Comparison of ENCODE assay signal across 27 cellular contexts in genomic region chr15:98654790-98655360, GRCh38. TPM values are rescaled to one million over a fixed set of nuclear protein-coding genes. Genes with fewer than 3 reads are reported as not detected.
DNase-seq lines count a peak whose midpoint lies in the region; ATAC-seq and TF ChIP-seq lines count a peak whose summit lies in the region.
"Had no signal": no experiment of that assay in that cellular context is flagged by ENCODE, and none has a peak within 500 bp of the region (broad histone marks: within the 10 kb centered on the region; RNA-seq: fewer than 3 reads in every experiment).

No MANE protein-coding gene starts in this region.

- intact Hi-C loops in IMR-90 (cut with micrococcal nuclease) = loop anchor here (5.0 kb wide), 1 partner anchor 72 kb away; no protein-coding TSS in a partner anchor

- no peak overlapping the region for H3K4ac ChIP-seq in IMR-90 (ENCODE audit: low read depth, low read length)

- no peak overlapping the region for H2AK5ac ChIP-seq in IMR-90 (ENCODE audit: low read depth, low read length)

- DNase-seq in IMR-90 (no peak), neural progenitor cell (ENCODE audit: low spot score) (no peak), right atrium auricular region (ENCODE audit: low spot score) (no peak), suprapubic skin (ENCODE audit: low spot score in 2 of 2) (no peak)
- DNase-seq: activated CD4-positive, CD25-positive, alpha-beta regulatory T cell; activated naive CD4-positive, alpha-beta T cell treated with Interleukin-2 at 50 U/mL for 16 hours; amniotic stem cell; Caco-2; DMS79 treated with DMSO at 0.1 percent for 48 hours; effector memory CD8-positive, alpha-beta T cell; mesenchymal stem cell; naive B cell; NCI-H1105 treated with DMSO at 0.1 percent for 48 hours; NCI-H1930; NCI-H526; stimulated activated CD4-positive, alpha-beta T cell treated with anti-CD3 and anti-CD28 coated beads, Interleukin-1b, Interleukin-23, amount 100 ng/mL, for 48 hours; stomach; upper lobe of right lung had no signal

- H3K36me3 ChIP-seq in BLaER1 treated with 17β-estradiol and CSF1 and Interleukin-3, amounts not matched to agents 10 nM and 100 nM = peaks cover 0 to 16% (median 6%) of the 10 kb centered on the region in 11 experiments; a peak in 6 of 22 replicates
- peaks cover 3% of the 10 kb centered on the region for H3K36me3 ChIP-seq in IMR-90 (ENCODE audit: control insufficient read depth, insufficient read depth, low read length)
- H3K36me3 ChIP-seq in endocrine pancreas (ENCODE audit: control insufficient read depth, insufficient read depth, low read length) = no peaks in the 10 kb centered on the region
- no peaks in the 10 kb centered on the region for H3K36me3 ChIP-seq in neural progenitor cell
- no peaks in the 10 kb centered on the region for H3K36me3 ChIP-seq in right atrium auricular region
- no peaks in the 10 kb centered on the region for H3K36me3 ChIP-seq in suprapubic skin
- H3K36me3 ChIP-seq: stomach, upper lobe of right lung had no signal

- H2BK120ac ChIP-seq in IMR-90 (ENCODE audit: low read depth, low read length) = no peak overlapping the region

- H3K27me3 Mint-ChIP-seq in neural progenitor cell (ENCODE audit: insufficient read depth, low read depth) = no peaks in the 10 kb centered on the region

- no peaks in the 10 kb centered on the region for H3K9me3 ChIP-seq in BLaER1 treated with 17β-estradiol and CSF1 and Interleukin-3, amounts not matched to agents 10 nM and 100 nM (replicated peaks in 1 of 11)
- H3K9me3 ChIP-seq in IMR-90 (ENCODE audit: control insufficient read depth, insufficient read depth, low read length) = no peaks in the 10 kb centered on the region
- no peaks in the 10 kb centered on the region for H3K9me3 ChIP-seq in endocrine pancreas (ENCODE audit: control insufficient read depth, low read length)
- H3K9me3 ChIP-seq in neural progenitor cell (ENCODE audit: low read depth) = no peaks in the 10 kb centered on the region
- H3K9me3 ChIP-seq in right atrium auricular region = no peaks in the 10 kb centered on the region
- no peaks in the 10 kb centered on the region for H3K9me3 ChIP-seq in suprapubic skin
- H3K9me3 ChIP-seq: Caco-2, SJSA1, stomach, upper lobe of right lung had no signal

- H3K4me3 Mint-ChIP-seq in neural progenitor cell = no peak overlapping the region
- H3K4me3 Mint-ChIP-seq: effector memory CD8-positive, alpha-beta T cell; IgD-negative memory B cell; naive B cell had no signal

- H3K14ac ChIP-seq in IMR-90 (replicated peaks; ENCODE audit: low read depth, low read length) = peak overlapping the region; percentile 11; the same call in 1 of the 2 replicates

- H4K5ac ChIP-seq in IMR-90 (ENCODE audit: low read depth, low read length) = no peak overlapping the region

- no peak overlapping the region for H3K56ac ChIP-seq in IMR-90 (ENCODE audit: extremely low read depth, insufficient read depth, low read length)

- ATAC-seq in IMR-90 (ENCODE audit: low read depth) (no peak), HG03520 (IDR thresholded peaks at IDR 0.05; ENCODE audit: unreplicated experiment) (no peak), esophagus mucosa (no peak)
- ATAC-seq: effector memory CD8-positive, alpha-beta T cell; upper lobe of right lung had no signal

- peaks cover 59 to 83% (median 75%) of the 10 kb centered on the region in 10 experiments for H3K4me1 ChIP-seq in BLaER1 treated with 17β-estradiol and CSF1 and Interleukin-3, amounts not matched to agents 10 nM and 100 nM
- H3K4me1 ChIP-seq in IMR-90 (ENCODE audit: control insufficient read depth, insufficient read depth, low read length) (peaks cover 16% of the 10 kb centered on the region), endocrine pancreas (ENCODE audit: control insufficient read depth, insufficient read depth, low read length) (no peaks in the 10 kb centered on the region), neural progenitor cell (peaks cover 46% of the 10 kb centered on the region), right atrium auricular region (peaks cover 0 to 58% of the 10 kb centered on the region in 2 donors), suprapubic skin (peaks cover 52% of the 10 kb centered on the region)

- H3K36me3 Mint-ChIP-seq in neural progenitor cell = no peaks in the 10 kb centered on the region
- H3K36me3 Mint-ChIP-seq: IgD-negative memory B cell had no signal

- peaks cover 11% of the 10 kb centered on the region for H3K9me1 ChIP-seq in IMR-90 (ENCODE audit: insufficient read depth, low read length)

- H4K91ac ChIP-seq in IMR-90 (ENCODE audit: insufficient read depth, low read depth, low read length) = no peak overlapping the region

- no CpG with 5 or more reads among the region's 4 CpGs for WGBS in IMR-90 (ENCODE audit: extremely low coverage in 2 of 2, insufficient read length in 1 of 2), 2 experiments
- 71% methylated on average over 4 of the region's 4 CpGs for WGBS in suprapubic skin

- H3F3A ChIP-seq in neural progenitor cell (ENCODE audit: low read depth) = peaks cover 14% of the 10 kb centered on the region

- TF ChIP-seq POLR2A in IMR-90 (IDR thresholded peaks at IDR 0.05; ENCODE audit: low read depth, low read length) (no peak), suprapubic skin (IDR thresholded peaks at IDR 0.05) (no peak)

- H2AFZ ChIP-seq in IMR-90 (replicated peaks; ENCODE audit: low read length, poor library complexity) (no peak overlapping the region), neural progenitor cell (replicated peaks) (no peak overlapping the region)

- peaks cover 0 to 55% of the 10 kb centered on the region in 2 experiments; a peak in 3 of 4 replicates for H3K79me1 ChIP-seq in IMR-90 (ENCODE audit: low read depth in 1 of 2, low read length in 2 of 2)

- BruUV-seq in IMR-90 (replicated peaks; lab: Mats Ljungman, UMichigan) = no TSS peak

- H2BK15ac ChIP-seq in IMR-90 (ENCODE audit: low read depth, low read length) = no peak overlapping the region

- in situ Hi-C loops in IMR-90 (cut with MboI; ENCODE audit: low sequenced_read_pairs) = loop anchor here (10.0 kb wide), 1 partner anchor 420 kb away; no protein-coding TSS in a partner anchor

- no peak overlapping the region for H2AK9ac ChIP-seq in IMR-90 (replicated peaks; ENCODE audit: low read depth, low read length, poor library complexity)

- H3K27me3 ChIP-seq in BLaER1 treated with 17β-estradiol and CSF1 and Interleukin-3, amounts not matched to agents 10 nM and 100 nM = no peaks in the 10 kb centered on the region
- H3K27me3 ChIP-seq in IMR-90 (ENCODE audit: control insufficient read depth, insufficient read depth, low read length) = no peaks in the 10 kb centered on the region
- H3K27me3 ChIP-seq in endocrine pancreas (ENCODE audit: control insufficient read depth, insufficient read depth, low read length) = no peaks in the 10 kb centered on the region
- no peaks in the 10 kb centered on the region for H3K27me3 ChIP-seq in neural progenitor cell
- no peaks in the 10 kb centered on the region for H3K27me3 ChIP-seq in right atrium auricular region
- no peaks in the 10 kb centered on the region for H3K27me3 ChIP-seq in suprapubic skin
- H3K27me3 ChIP-seq: SJSA1, upper lobe of right lung had no signal

- POLR2A ChIA-PET in IMR-90 (lab: Charles Lee; ENCODE audit: unreplicated experiment) = no interaction called here

- peak overlapping the region in 8 of 11 experiments; percentile 41 to 100 (median 98); a peak in 14 of 22 replicates for H3K9ac ChIP-seq in BLaER1 treated with 17β-estradiol and CSF1 and Interleukin-3, amounts not matched to agents 10 nM and 100 nM
- H3K9ac ChIP-seq in IMR-90 (ENCODE audit: low read depth, low read length) (no peak overlapping the region), endocrine pancreas (ENCODE audit: control insufficient read depth, insufficient read depth, low read length) (no peak overlapping the region), neural progenitor cell (no peak overlapping the region)

- peaks cover 100% of the 10 kb centered on the region for H3K79me2 ChIP-seq in neural progenitor cell (ENCODE audit: low read depth)

- no peak overlapping the region for H3K18ac ChIP-seq in IMR-90 (ENCODE audit: low read depth, low read length)

- H3K27ac Mint-ChIP-seq in neural progenitor cell = no peak overlapping the region
- H3K27ac Mint-ChIP-seq: effector memory CD8-positive, alpha-beta T cell; IgD-negative memory B cell had no signal

- CTCF ChIA-PET in IMR-90 (lab: Yijun Ruan, JAX) = interaction anchor here (0.6 to 0.7 kb wide), 4 partner anchors 14 to 295 kb away, joined by 3 to 4 read pairs (median 4); no protein-coding TSS in a partner anchor

- 0 out of 2 replicates have a peak overlapping the region, but pooled peaks have one; percentile 26 for H3K23ac ChIP-seq in IMR-90 (ENCODE audit: low read depth, low read length)

- TF ChIP-seq EP300 in suprapubic skin (IDR thresholded peaks at IDR 0.05) = no peak

- H4K20me1 ChIP-seq in BLaER1 treated with 17β-estradiol and CSF1 and Interleukin-3, amounts not matched to agents 10 nM and 100 nM = peaks cover 48 to 86% (median 67%) of the 10 kb centered on the region in 11 experiments
- H4K20me1 ChIP-seq in IMR-90 (ENCODE audit: insufficient read depth, low read length) = peaks cover 89% of the 10 kb centered on the region
- peaks cover 100% of the 10 kb centered on the region for H4K20me1 ChIP-seq in neural progenitor cell (ENCODE audit: low read depth)

- no peak overlapping the region for H2BK20ac ChIP-seq in IMR-90 (ENCODE audit: low read depth, low read length)

- H3K4me3 ChIP-seq in BLaER1 treated with 17β-estradiol and CSF1 and Interleukin-3, amounts not matched to agents 10 nM and 100 nM = peak overlapping the region in 2 of 10 experiments; percentile 91 to 97; a peak in 2 of 20 replicates
- no peak overlapping the region for H3K4me3 ChIP-seq in IMR-90 (ENCODE audit: insufficient read depth, low read depth, low read length)
- H3K4me3 ChIP-seq in endocrine pancreas (ENCODE audit: control insufficient read depth, insufficient read depth, low read length) = peak overlapping the region; percentile 1
- no peak overlapping the region for H3K4me3 ChIP-seq in neural progenitor cell
- no peak overlapping the region for H3K4me3 ChIP-seq in right atrium auricular region
- no peak overlapping the region for H3K4me3 ChIP-seq in suprapubic skin
- H3K4me3 ChIP-seq: coronary artery, SJSA1, smooth muscle cell, stomach, upper lobe of right lung had no signal

- H3K4me1 Mint-ChIP-seq in neural progenitor cell = peaks cover 48% of the 10 kb centered on the region

- TF ChIP-seq CTCF in IMR-90 (conservative IDR thresholded peaks at IDR 0.05; ENCODE audit: low read depth, low read length) = no peak
- TF ChIP-seq CTCF in neural progenitor cell (IDR thresholded peaks at IDR 0.05) = no peak
- TF ChIP-seq CTCF in right atrium auricular region (IDR thresholded peaks at IDR 0.05) = no peak
- TF ChIP-seq CTCF in suprapubic skin (IDR thresholded peaks at IDR 0.05) = no peak

- peak overlapping the region; percentile 83 to 93 (median 86) for H3K4me2 ChIP-seq in BLaER1 treated with 17β-estradiol and CSF1 and Interleukin-3, amounts not matched to agents 10 nM and 100 nM
- H3K4me2 ChIP-seq in IMR-90 (ENCODE audit: low read depth, low read length) (peak overlapping the region; percentile 38; the same call in 1 of the 2 replicates), neural progenitor cell (peak overlapping the region; percentile 2)
- H3K4me2 ChIP-seq: smooth muscle cell had no signal

- H4K8ac ChIP-seq in IMR-90 (ENCODE audit: low read depth in 2 of 2, low read length in 2 of 2) = no peak overlapping the region

- H2BK5ac ChIP-seq in IMR-90 (ENCODE audit: low read depth, low read length, poor library complexity, severe bottlenecking) = no peak overlapping the region

- H3K27ac ChIP-seq in BLaER1 treated with 17β-estradiol and CSF1 and Interleukin-3, amounts not matched to agents 10 nM and 100 nM = peak overlapping the region in 8 of 11 experiments; percentile 97 to 99 (median 98); a peak in 17 of 22 replicates
- H3K27ac ChIP-seq in IMR-90 (ENCODE audit: insufficient read depth, low read length) (no peak overlapping the region), neural progenitor cell (no peak overlapping the region), right atrium auricular region (no peak overlapping the region), suprapubic skin (no peak overlapping the region)
- H3K27ac ChIP-seq: C4-2B, coronary artery, SJSA1, stomach, upper lobe of right lung had no signal

- TF ChIP-seq RAD21 in IMR-90 (IDR thresholded peaks at IDR 0.05; ENCODE audit: low read length) = no peak

- no peaks in the 10 kb centered on the region for H3K9me3 Mint-ChIP-seq in neural progenitor cell
- H3K9me3 Mint-ChIP-seq: effector memory CD8-positive, alpha-beta T cell had no signal

- dilution Hi-C loops in IMR-90 (cut with HindIII; ENCODE audit: low sequenced_read_pairs, unreplicated experiment) = no loop called here

RNA-seq across cellular contexts. Expression of gene IGF1R, which starts 6.5 kb away (rescaled TPM):
- 24.9 and 26.7 TPM in 2 replicates for total RNA-seq in IMR-90 (2012; rRNA removed)
- polyA plus RNA-seq in IMR-90 (2012; rRNA removed) = 24.0 and 27.1 TPM in 2 replicates
- 27.6 and 28.1 TPM in 2 replicates for polyA plus RNA-seq in IMR-90 (2012; cell fraction: cytosol; rRNA removed)
- 41.3 and 50.6 TPM in 2 replicates for polyA plus RNA-seq in IMR-90 (2012; cell fraction: nucleus; rRNA removed; ENCODE audit: low replicate concordance)
- total RNA-seq in neural progenitor cell (ENCODE audit: low replicate concordance) = 23.5 and 40.4 TPM in 2 replicates
- 10 to 100 TPM; 32.1 to 64.1 TPM for total RNA-seq in right atrium auricular region
- 21.2 TPM for total RNA-seq in esophagus mucosa
- 100 to 1,000 TPM in 2 of 4 donors, 10 to 100 TPM in 2; 87.8 to 173 (median 107) TPM for total RNA-seq in suprapubic skin

Comparison
In these comparisons a context has a peak if more than half of its experiments do, and no peak if none do; other contexts are left out.
1. H3K27ac ChIP-seq: peak in BLaER1 treated with 17β-estradiol and CSF1 and Interleukin-3, amounts not matched to agents 10 nM and 100 nM (8 of 11); none in IMR-90 (single experiment), neural progenitor cell (single experiment), right atrium auricular region (0 of 2) and suprapubic skin (single experiment).
2. H3K4me2 ChIP-seq: peak in every context shown above with its lines; median percentile 86 in BLaER1 treated with 17β-estradiol and CSF1 and Interleukin-3, amounts not matched to agents 10 nM and 100 nM; 38 in IMR-90; 2 in neural progenitor cell.
3. H3K9ac ChIP-seq: peak in BLaER1 treated with 17β-estradiol and CSF1 and Interleukin-3, amounts not matched to agents 10 nM and 100 nM (8 of 11); none in IMR-90 (single experiment), endocrine pancreas (single experiment) and neural progenitor cell (single experiment).